In the genomic region with DNA sequence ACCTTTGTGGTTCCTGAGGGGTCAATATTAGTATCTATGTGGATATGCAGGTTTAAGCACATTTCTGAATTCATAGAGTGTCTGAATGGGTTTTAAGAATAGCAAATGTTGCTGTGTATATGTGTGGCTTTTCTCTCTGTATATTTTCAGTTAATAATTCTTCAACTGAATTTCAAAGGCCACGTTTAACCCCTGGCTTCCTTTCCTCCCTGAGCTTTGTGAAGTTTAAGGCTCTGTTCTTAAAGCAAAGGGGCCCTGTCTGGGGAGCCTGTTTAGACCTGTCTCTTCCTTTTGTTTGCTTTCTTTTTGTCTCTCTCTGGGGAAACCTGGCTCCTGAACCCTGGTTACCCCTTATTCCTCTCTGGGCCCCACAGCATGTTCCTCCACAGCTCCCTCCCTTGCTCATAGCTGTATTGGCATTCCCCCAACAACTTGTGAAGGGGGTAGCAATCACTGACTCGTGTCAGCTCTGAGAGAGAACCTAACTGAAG, we compare ENCODE assay signal across 9 cellular contexts.
DNase-seq lines count a peak whose midpoint lies in the region; ATAC-seq and TF ChIP-seq lines count a peak whose summit lies in the region.
"Had no signal": no experiment of that assay in that cellular context is flagged by ENCODE, and none has a peak within 500 bp of the region (broad histone marks: within the 10 kb centered on the region; RNA-seq: fewer than 3 reads in every experiment).

No MANE protein-coding gene starts in this region.

- no peak overlapping the region for H3K27ac ChIP-seq in psoas muscle
- H3K27ac ChIP-seq: right lobe of liver had no signal

- peaks cover 25% of the 10 kb centered on the region for H3K4me1 Mint-ChIP-seq in neural crest cell

- DNase-seq in adipocyte (ENCODE audit: low read depth) (peak; percentile 68), neural crest cell (ENCODE audit: low read depth, low spot score) (no peak), posterior vena cava (ENCODE audit: low spot score) (no peak), cerebellum (ENCODE audit: low spot score) (no peak), psoas muscle (no peak), iPS-NIHi7 (ENCODE audit: extremely low spot score) (no peak)
- DNase-seq: right lobe of liver had no signal

- H3K4me1 ChIP-seq in adipocyte (ENCODE audit: control insufficient read depth, insufficient read depth, low read length) (peaks cover 11% of the 10 kb centered on the region), psoas muscle (no peaks in the 10 kb centered on the region)
- H3K4me1 ChIP-seq: right lobe of liver had no signal

- intact Hi-C loops in posterior vena cava (cut with DNase I) = no loop called here
- intact Hi-C loops in psoas muscle (cut with DNase I) = loop anchor here (5.0 to 10.0 kb wide), 2 partner anchors 236 to 238 kb away; no protein-coding TSS in a partner anchor

- H3K27me3 Mint-ChIP-seq in neural crest cell (ENCODE audit: low read depth) = no peaks in the 10 kb centered on the region

- peak overlapping the region; percentile 21 for H3K4me3 Mint-ChIP-seq in neural crest cell

- TF ChIP-seq CTCF in neural crest cell (conservative IDR thresholded peaks at IDR 0.05) (no peak), psoas muscle (IDR thresholded peaks at IDR 0.05) (no peak)

- H3K4me3 ChIP-seq in adipocyte (ENCODE audit: low read length) (no peak overlapping the region), psoas muscle (no peak overlapping the region)
- H3K4me3 ChIP-seq: right lobe of liver had no signal

- peaks cover 6% of the 10 kb centered on the region for H3K9me3 Mint-ChIP-seq in neural crest cell

- H3K36me3 ChIP-seq in adipocyte (ENCODE audit: control insufficient read depth, insufficient read depth, low read length, severe bottlenecking) = no peaks in the 10 kb centered on the region
- H3K36me3 ChIP-seq in psoas muscle (ENCODE audit: insufficient read depth in 1 of 2, low read depth in 1 of 2) = no peaks in the 10 kb centered on the region
- H3K36me3 ChIP-seq: right lobe of liver had no signal

- H3K27ac Mint-ChIP-seq in neural crest cell (ENCODE audit: unreplicated experiment) = peak overlapping the region; percentile 55

- peaks cover 3% of the 10 kb centered on the region for H3K36me3 Mint-ChIP-seq in neural crest cell (ENCODE audit: low read depth)

- peaks cover 39% of the 10 kb centered on the region for H3K27me3 ChIP-seq in adipocyte (replicated peaks; ENCODE audit: control insufficient read depth, insufficient read depth, low read length)
- H3K27me3 ChIP-seq in psoas muscle (ENCODE audit: insufficient read depth in 3 of 3, low read length in 2 of 3) = peaks cover 0 to 3% (median 0%) of the 10 kb centered on the region in 3 donors
- H3K27me3 ChIP-seq: right lobe of liver had no signal

- no peaks in the 10 kb centered on the region for H3K9me3 ChIP-seq in adipocyte (ENCODE audit: control insufficient read depth, low read length)
- H3K9me3 ChIP-seq in psoas muscle = no peaks in the 10 kb centered on the region
- H3K9me3 ChIP-seq: right lobe of liver had no signal

- WGBS in psoas muscle, 3 donors = 20 to 34% (median 28%) methylated on average over 2 of the region's 2 CpGs

- H3K9ac ChIP-seq in adipocyte (ENCODE audit: low read length) = no peak overlapping the region

- ATAC-seq in GM19324 (IDR thresholded peaks at IDR 0.05; ENCODE audit: low FRiP score, unreplicated experiment) = peak; percentile 54
- ATAC-seq in HG02870 (IDR thresholded peaks at IDR 0.05; ENCODE audit: unreplicated experiment) = peak; percentile 74
- ATAC-seq in psoas muscle = no peak

Comparison
In these comparisons a context has a peak if more than half of its experiments do, and no peak if none do; other contexts are left out.
1. ATAC-seq: peak in GM19324 (single experiment) and HG02870 (single experiment); none in psoas muscle (0 of 4).
2. intact Hi-C loops: an anchor here in psoas muscle (5.0 to 10.0 kb wide); none called in posterior vena cava.